In genomic region chr19:29664753-29665214, GRCh38 we compare ENCODE assay signal across 8 cellular contexts. TPM values are rescaled to one million over a fixed set of nuclear protein-coding genes. Genes with fewer than 3 reads are reported as not detected.
A peak's percentile ranks its signal among the peaks of the same experiment; 100 is the strongest.
DNase-seq lines count a peak whose midpoint lies in the region; ATAC-seq and TF ChIP-seq lines count a peak whose summit lies in the region.

No MANE protein-coding gene starts in this region.

- peak overlapping the region; percentile 74 to 82 for H3K4me3 ChIP-seq in SK-N-SH (ENCODE audit: low read depth in 2 of 2, low read length in 1 of 2)
- H3K4me3 ChIP-seq in gastroesophageal sphincter = peak overlapping the region; percentile 82 to 92
- peak overlapping the region; percentile 69 for H3K4me3 ChIP-seq in smooth muscle cell

- no peaks in the 10 kb centered on the region for H3K36me3 ChIP-seq in SK-N-SH (replicated peaks in 1 of 2; ENCODE audit: control insufficient read depth in 1 of 2, insufficient read depth in 2 of 2, low read length in 1 of 2)
- H3K36me3 ChIP-seq in gastroesophageal sphincter = no peaks in the 10 kb centered on the region
- H3K36me3 ChIP-seq in smooth muscle cell (ENCODE audit: low read depth) = no peaks in the 10 kb centered on the region

- H4K20me1 ChIP-seq in SK-N-SH (ENCODE audit: insufficient read depth) (no peaks in the 10 kb centered on the region), smooth muscle cell (ENCODE audit: low read depth) (peaks cover 20% of the 10 kb centered on the region)

- TF ChIP-seq RAD21 in SK-N-SH (IDR thresholded peaks at IDR 0.05; ENCODE audit: low read length) = no peak

- no peak for TF ChIP-seq EP300 in SK-N-SH (IDR thresholded peaks at IDR 0.05; ENCODE audit: borderline replicate concordance in 1 of 2, low read depth in 1 of 2, low read length in 1 of 2)
- TF ChIP-seq EP300 in gastroesophageal sphincter (IDR thresholded peaks at IDR 0.05) = no peak

- H2AFZ ChIP-seq in SK-N-SH (ENCODE audit: low read depth) = peak overlapping the region; percentile 92; the same call in 1 of the 2 replicates
- peak overlapping the region; percentile 82 for H2AFZ ChIP-seq in smooth muscle cell (ENCODE audit: low read depth)

- no peak for TF ChIP-seq CTCF in SK-N-SH (IDR thresholded peaks at IDR 0.05)
- TF ChIP-seq CTCF in gastroesophageal sphincter (IDR thresholded peaks at IDR 0.05) = peak in 1 of 4 experiments; percentile 44
- TF ChIP-seq CTCF in smooth muscle cell (IDR thresholded peaks at IDR 0.05; ENCODE audit: borderline replicate concordance, insufficient read depth, poor library complexity, severe bottlenecking) = no peak

- CTCF ChIA-PET in SK-N-SH (lab: Yijun Ruan, JAX) = interaction anchor here (1.0 to 3.5 kb wide), 6 partner anchors 8 to 54 kb away, joined by 3 to 15 read pairs (median 8); no protein-coding TSS in a partner anchor

- H3K9ac ChIP-seq in SK-N-SH (peak overlapping the region; percentile 70; the same call in 1 of the 2 replicates), smooth muscle cell (ENCODE audit: low read depth) (peak overlapping the region; percentile 73)

- H3K9me2 ChIP-seq in SK-N-SH = no peaks in the 10 kb centered on the region

- H3K4me1 ChIP-seq in SK-N-SH (ENCODE audit: control insufficient read depth in 1 of 2, insufficient read depth in 2 of 2, low read depth in 1 of 2, low read length in 1 of 2) (peaks cover 14 to 27% of the 10 kb centered on the region in 2 experiments; a peak in 3 of 4 replicates), gastroesophageal sphincter (peaks cover 4 to 88% (median 45%) of the 10 kb centered on the region in 3 donors), smooth muscle cell (ENCODE audit: low read depth) (peaks cover 48% of the 10 kb centered on the region)

- TF ChIP-seq POLR2A in gastroesophageal sphincter (IDR thresholded peaks at IDR 0.05) = no peak

- POLR2A ChIA-PET in SK-N-SH (lab: Yijun Ruan, JAX) = interaction anchor here (0.9 to 1.4 kb wide), 2 partner anchors 50 to 58 kb away, joined by 4 to 5 read pairs; partner anchors contain the start of genes C19orf12 and POP4

- DNase-seq in SK-N-SH = no peak
- no peak for DNase-seq in smooth muscle cell (lab: John Stamatoyannopoulos, UW; ENCODE audit: unreplicated experiment)
- DNase-seq in COLO668 (lab: John Stamatoyannopoulos, UW; ENCODE audit: unreplicated experiment) = no peak
- no peak for DNase-seq in dermis blood vessel endothelial cell
- no peak for DNase-seq in mucosa of gallbladder (ENCODE audit: low spot score)
- no peak for DNase-seq in amniotic stem cell (lab: John Stamatoyannopoulos, UW)

- WGBS in SK-N-SH (ENCODE audit: low lambda C conversion rate) = 49% methylated on average over 16 of the region's 22 CpGs
- WGBS in gastroesophageal sphincter (ENCODE audit: low coverage in 1 of 2), 2 donors = 60% methylated on average over 2 of the region's 22 CpGs; no CpG with 5 or more reads in 1 of the 2 donors
- 43% methylated on average over 16 of the region's 22 CpGs for WGBS in smooth muscle cell (ENCODE audit: low lambda C conversion rate)

- H3K4me2 ChIP-seq in SK-N-SH (peak overlapping the region; percentile 94), smooth muscle cell (peak overlapping the region; percentile 88)

- ATAC-seq in GM19351 (IDR thresholded peaks at IDR 0.05; ENCODE audit: unreplicated experiment) (peak; percentile 30), gastroesophageal sphincter (no peak)

- H3F3A ChIP-seq in SK-N-SH (replicated peaks; ENCODE audit: insufficient read depth) (peaks cover 18% of the 10 kb centered on the region), smooth muscle cell (ENCODE audit: low read depth) (peaks cover 36% of the 10 kb centered on the region)

- H3K27ac ChIP-seq in SK-N-SH (ENCODE audit: low read depth in 2 of 2, low read length in 1 of 2) (no peak overlapping the region; a peak in 1 of 4 replicates), gastroesophageal sphincter (peak overlapping the region in 3 of 4 donors; percentile 90 to 94 (median 93)), smooth muscle cell (ENCODE audit: low read depth) (peak overlapping the region; percentile 97)

- H3K79me2 ChIP-seq in SK-N-SH (ENCODE audit: insufficient read depth) = peaks cover 4% of the 10 kb centered on the region; the same call in 1 of the 2 replicates
- peaks cover 3% of the 10 kb centered on the region for H3K79me2 ChIP-seq in smooth muscle cell (ENCODE audit: low read depth)

- no peaks in the 10 kb centered on the region for H3K27me3 ChIP-seq in SK-N-SH (ENCODE audit: insufficient read depth)
- H3K27me3 ChIP-seq in gastroesophageal sphincter = no peaks in the 10 kb centered on the region
- no peaks in the 10 kb centered on the region for H3K27me3 ChIP-seq in smooth muscle cell (ENCODE audit: low read depth)

- no peaks in the 10 kb centered on the region for H3K9me3 ChIP-seq in SK-N-SH
- H3K9me3 ChIP-seq in gastroesophageal sphincter = no peaks in the 10 kb centered on the region
- H3K9me3 ChIP-seq in smooth muscle cell (replicated peaks; ENCODE audit: low read depth) = no peaks in the 10 kb centered on the region

TF ChIP-seq in SK-N-SH, 30 proteins besides CTCF, POLR2A, EP300 and RAD21 (continues in another document):
- TF ChIP-seq FOXJ3 (CRISPR knock-in tag; IDR thresholded peaks at IDR 0.05) (no peak), TEAD4 (IDR thresholded peaks at IDR 0.05; ENCODE audit: borderline replicate concordance, insufficient read depth) (no peak), CHD2 (IDR thresholded peaks at IDR 0.05; ENCODE audit: low read length, partially characterized antibody) (no peak), FOSL2 (IDR thresholded peaks at IDR 0.05; ENCODE audit: borderline replicate concordance, low read depth) (no peak), GABPA (IDR thresholded peaks at IDR 0.05; ENCODE audit: low read depth) (no peak), FOXM1 (IDR thresholded peaks at IDR 0.05; ENCODE audit: low read depth) (no peak), IRF3 (IDR thresholded peaks at IDR 0.05; ENCODE audit: low read depth, low read length) (no peak)
- TF ChIP-seq, protein P1, sequence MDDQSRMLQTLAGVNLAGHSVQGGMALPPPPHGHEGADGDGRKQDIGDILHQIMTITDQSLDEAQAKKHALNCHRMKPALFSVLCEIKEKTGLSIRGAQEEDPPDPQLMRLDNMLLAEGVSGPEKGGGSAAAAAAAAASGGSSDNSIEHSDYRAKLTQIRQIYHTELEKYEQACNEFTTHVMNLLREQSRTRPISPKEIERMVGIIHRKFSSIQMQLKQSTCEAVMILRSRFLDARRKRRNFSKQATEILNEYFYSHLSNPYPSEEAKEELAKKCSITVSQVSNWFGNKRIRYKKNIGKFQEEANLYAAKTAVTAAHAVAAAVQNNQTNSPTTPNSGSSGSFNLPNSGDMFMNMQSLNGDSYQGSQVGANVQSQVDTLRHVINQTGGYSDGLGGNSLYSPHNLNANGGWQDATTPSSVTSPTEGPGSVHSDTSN (IDR thresholded peaks at IDR 0.05) = no peak
- TF ChIP-seq, protein P2, sequence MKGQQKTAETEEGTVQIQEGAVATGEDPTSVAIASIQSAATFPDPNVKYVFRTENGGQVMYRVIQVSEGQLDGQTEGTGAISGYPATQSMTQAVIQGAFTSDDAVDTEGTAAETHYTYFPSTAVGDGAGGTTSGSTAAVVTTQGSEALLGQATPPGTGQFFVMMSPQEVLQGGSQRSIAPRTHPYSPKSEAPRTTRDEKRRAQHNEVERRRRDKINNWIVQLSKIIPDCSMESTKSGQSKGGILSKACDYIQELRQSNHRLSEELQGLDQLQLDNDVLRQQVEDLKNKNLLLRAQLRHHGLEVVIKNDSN (IDR thresholded peaks at IDR 0.05; ENCODE audit: borderline replicate concordance, low read depth) = no peak

RNA-seq across cellular contexts. Expression of gene PLEKHF1, which starts 0.5 kb away (rescaled TPM):
- 3.9 TPM in 2 replicates for polyA plus RNA-seq in SK-N-SH (2012; rRNA removed)
- 1.4 and 2.3 TPM in 2 replicates for polyA plus RNA-seq in SK-N-SH (2012; cell fraction: cytosol; rRNA removed)
- 6.4 and 8.0 TPM in 2 replicates for polyA plus RNA-seq in SK-N-SH (2012; cell fraction: nucleus; rRNA removed)
- 10 to 100 TPM; 28.6 to 49.1 (median 38.8) TPM for total RNA-seq in gastroesophageal sphincter
- 2.2 and 2.3 TPM in 2 replicates for total RNA-seq in smooth muscle cell
- 4.0 and 6.9 TPM in 2 replicates for polyA plus RNA-seq in smooth muscle cell
- 12.3 and 14.2 TPM in 2 replicates for total RNA-seq in dermis blood vessel endothelial cell
- 15.7 TPM for total RNA-seq in mucosa of gallbladder

RNA-seq across cellular contexts. Expression of gene C19orf12, which starts 50.3 kb away (rescaled TPM):
- polyA plus RNA-seq in SK-N-SH (2012; rRNA removed) = 26.4 and 30.5 TPM in 2 replicates
- 25.0 and 30.1 TPM in 2 replicates for polyA plus RNA-seq in SK-N-SH (2012; cell fraction: cytosol; rRNA removed)
- 23.5 and 27.6 TPM in 2 replicates for polyA plus RNA-seq in SK-N-SH (2012; cell fraction: nucleus; rRNA removed)
- total RNA-seq in gastroesophageal sphincter = 10 to 100 TPM; 37.6 to 62.1 (median 49.7) TPM
- 22.7 and 29.7 TPM in 2 replicates for total RNA-seq in smooth muscle cell
- 30.0 TPM in 2 replicates for polyA plus RNA-seq in smooth muscle cell
- total RNA-seq in dermis blood vessel endothelial cell = 25.7 and 29.8 TPM in 2 replicates
- total RNA-seq in mucosa of gallbladder = 22.8 TPM

RNA-seq across cellular contexts. Expression of gene POP4, which starts 58.7 kb away (rescaled TPM):
- 67.7 and 75.4 TPM in 2 replicates for polyA plus RNA-seq in SK-N-SH (2012; rRNA removed)
- 64.9 and 76.8 TPM in 2 replicates for polyA plus RNA-seq in SK-N-SH (2012; cell fraction: cytosol; rRNA removed)
- 80.4 and 105 TPM in 2 replicates for polyA plus RNA-seq in SK-N-SH (2012; cell fraction: nucleus; rRNA removed)
- 10 to 100 TPM; 41.4 to 79.7 (median 61.7) TPM for total RNA-seq in gastroesophageal sphincter
- 54.4 and 68.8 TPM in 2 replicates for total RNA-seq in smooth muscle cell
- polyA plus RNA-seq in smooth muscle cell = 90.6 and 94.9 TPM in 2 replicates
- total RNA-seq in dermis blood vessel endothelial cell = 60.1 and 98.7 TPM in 2 replicates
- 66.9 TPM for total RNA-seq in mucosa of gallbladder

Comparison
In these comparisons a context has a peak if more than half of its experiments do, and no peak if none do; other contexts are left out.
1. H3K27ac ChIP-seq: peak in gastroesophageal sphincter (3 of 4) and smooth muscle cell (single experiment); none in SK-N-SH (0 of 2).
2. Peak in every context shown above with its lines, with median percentiles within 50 percentile points of each other: H3K4me3 ChIP-seq.